In genomic region chr19:55216461-55217198, GRCh38 we compare ENCODE assay signal across 1 cellular context.
A peak's percentile ranks its signal among the peaks of the same experiment; 100 is the strongest.
TF ChIP-seq lines count a peak whose summit lies in the region.

No MANE protein-coding gene starts in this region.

TF ChIP-seq in HEK293, 187 proteins besides CTCF, POLR2A, EP300 and RAD21 (continued from another document and continues in another):
- TF ChIP-seq ZNF488 (tag by site-specific recombination; IDR thresholded peaks at IDR 0.05) (no peak), KLF10 (tag by site-specific recombination; IDR thresholded peaks at IDR 0.05) (peak; percentile 66), ZNF792 (tag by site-specific recombination; IDR thresholded peaks at IDR 0.05) (no peak), ZBTB6 (tag by site-specific recombination; IDR thresholded peaks at IDR 0.05) (peak; percentile 77), ZNF132 (tag by site-specific recombination; IDR thresholded peaks at IDR 0.05; ENCODE audit: borderline replicate concordance) (no peak), ZNF155 (tag by site-specific recombination; IDR thresholded peaks at IDR 0.05) (peak; percentile 85; the same call in 1 of the 2 replicates), SETDB1 (IDR thresholded peaks at IDR 0.05; ENCODE audit: insufficient read length, low read length) (no peak), INSM2 (tag by site-specific recombination; IDR thresholded peaks at IDR 0.05) (no peak; the same call in 1 of the 2 replicates), ZNF580 (tag by site-specific recombination; IDR thresholded peaks at IDR 0.05) (peak; percentile 82), BCL11A (tag by site-specific recombination; IDR thresholded peaks at IDR 0.05; ENCODE audit: low read depth) (0 out of 2 replicates have a peak, but pooled peaks have one; percentile 23), REST (tag by site-specific recombination; IDR thresholded peaks at IDR 0.05) (peak; percentile 99), ZNF704 (tag by site-specific recombination; IDR thresholded peaks at IDR 0.05) (no peak), ZNF555 (tag by site-specific recombination; conservative IDR thresholded peaks at IDR 0.05) (no peak), ZNF629 (tag by site-specific recombination; IDR thresholded peaks at IDR 0.05) (peak; percentile 80), ZNF473 (tag by site-specific recombination; IDR thresholded peaks at IDR 0.05) (no peak), ZNF394 (tag by site-specific recombination; IDR thresholded peaks at IDR 0.05; ENCODE audit: borderline replicate concordance) (peak; percentile 66), AEBP2 (tag by site-specific recombination; IDR thresholded peaks at IDR 0.05; ENCODE audit: borderline replicate concordance) (no peak), ZNF626 (tag by site-specific recombination; IDR thresholded peaks at IDR 0.05) (no peak), ZNF843 (tag by site-specific recombination; IDR thresholded peaks at IDR 0.05) (peak; percentile 66), RBAK (tag by site-specific recombination; IDR thresholded peaks at IDR 0.05) (peak; percentile 7; the same call in 1 of the 2 replicates), ZBTB48 (tag by site-specific recombination; IDR thresholded peaks at IDR 0.05) (peak; percentile 74), ZNF169 (tag by site-specific recombination; IDR thresholded peaks at IDR 0.05) (no peak; the same call in 1 of the 2 replicates), TSHZ1 (tag by site-specific recombination; IDR thresholded peaks at IDR 0.05; ENCODE audit: borderline replicate concordance) (peak; percentile 66), OSR2 (tag by site-specific recombination; IDR thresholded peaks at IDR 0.05) (no peak), ZNF138 (tag by site-specific recombination; IDR thresholded peaks at IDR 0.05; ENCODE audit: borderline replicate concordance) (no peak), ZEB2 (tag by site-specific recombination; IDR thresholded peaks at IDR 0.05) (peak; percentile 93), ZNF747 (tag by site-specific recombination; IDR thresholded peaks at IDR 0.05) (no peak), PRDM6 (tag by site-specific recombination; IDR thresholded peaks at IDR 0.05) (no peak), ZNF174 (tag by site-specific recombination; IDR thresholded peaks at IDR 0.05) (no peak; the same call in 1 of the 2 replicates), ZNF221 (tag by site-specific recombination; IDR thresholded peaks at IDR 0.05; ENCODE audit: borderline replicate concordance) (no peak), ZNF596 (tag by site-specific recombination; IDR thresholded peaks at IDR 0.05) (no peak), ZNF549 (tag by site-specific recombination; IDR thresholded peaks at IDR 0.05) (no peak), ZNF23 (tag by site-specific recombination; IDR thresholded peaks at IDR 0.05; ENCODE audit: borderline replicate concordance) (no peak), ZSCAN5A (tag by site-specific recombination; IDR thresholded peaks at IDR 0.05) (no peak), ZNF324 (tag by site-specific recombination; IDR thresholded peaks at IDR 0.05) (peak; percentile 99), ZNF133 (tag by site-specific recombination; IDR thresholded peaks at IDR 0.05) (no peak; the same call in 1 of the 2 replicates), ZNF776 (tag by site-specific recombination; IDR thresholded peaks at IDR 0.05; ENCODE audit: borderline replicate concordance) (no peak), GFI1B (tag by site-specific recombination; IDR thresholded peaks at IDR 0.05) (no peak), ZNF548 (tag by site-specific recombination; IDR thresholded peaks at IDR 0.05) (no peak), ZNF18 (tag by site-specific recombination; IDR thresholded peaks at IDR 0.05) (no peak)
